Comparison of ENCODE assay signal across 1 cellular context in the genomic region with DNA sequence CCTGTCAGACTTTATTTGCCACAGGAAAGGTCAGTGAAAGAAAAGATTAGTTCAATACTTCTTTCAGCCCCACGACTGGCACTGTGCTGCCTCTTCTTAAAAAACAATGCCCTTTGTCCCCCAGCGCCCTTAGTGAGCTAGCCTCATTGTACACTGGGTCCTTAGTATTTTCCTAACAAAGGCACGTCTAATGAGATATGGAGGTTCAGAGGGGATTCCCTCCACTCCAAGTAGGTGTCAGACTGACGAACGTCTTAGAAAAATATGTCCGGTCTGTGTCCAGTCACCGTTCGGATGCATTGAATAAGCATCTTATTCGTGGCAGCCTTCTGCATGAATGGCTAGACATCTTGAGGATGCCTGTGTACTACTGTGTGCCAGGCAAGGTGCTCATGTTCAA.
TF ChIP-seq lines count a peak whose summit lies in the region.

No MANE protein-coding gene starts in this region.

TF ChIP-seq in GM12878, 131 proteins besides CTCF, POLR2A, EP300 and RAD21 (continued from another document):
- no peak for TF ChIP-seq STAT3 (IDR thresholded peaks at IDR 0.05; ENCODE audit: low read depth, low read length)
- no peak for TF ChIP-seq MEF2B (IDR thresholded peaks at IDR 0.05; ENCODE audit: partially characterized antibody, poor library complexity, severe bottlenecking)
- TF ChIP-seq SRF (IDR thresholded peaks at IDR 0.05; ENCODE audit: low read depth in 2 of 2, low read length in 2 of 2): no peak
- no peak for TF ChIP-seq BACH1 (IDR thresholded peaks at IDR 0.05; ENCODE audit: borderline replicate concordance)
- no peak for TF ChIP-seq POLR2AphosphoS5 (IDR thresholded peaks at IDR 0.05; ENCODE audit: low read length)
- TF ChIP-seq, protein P1, sequence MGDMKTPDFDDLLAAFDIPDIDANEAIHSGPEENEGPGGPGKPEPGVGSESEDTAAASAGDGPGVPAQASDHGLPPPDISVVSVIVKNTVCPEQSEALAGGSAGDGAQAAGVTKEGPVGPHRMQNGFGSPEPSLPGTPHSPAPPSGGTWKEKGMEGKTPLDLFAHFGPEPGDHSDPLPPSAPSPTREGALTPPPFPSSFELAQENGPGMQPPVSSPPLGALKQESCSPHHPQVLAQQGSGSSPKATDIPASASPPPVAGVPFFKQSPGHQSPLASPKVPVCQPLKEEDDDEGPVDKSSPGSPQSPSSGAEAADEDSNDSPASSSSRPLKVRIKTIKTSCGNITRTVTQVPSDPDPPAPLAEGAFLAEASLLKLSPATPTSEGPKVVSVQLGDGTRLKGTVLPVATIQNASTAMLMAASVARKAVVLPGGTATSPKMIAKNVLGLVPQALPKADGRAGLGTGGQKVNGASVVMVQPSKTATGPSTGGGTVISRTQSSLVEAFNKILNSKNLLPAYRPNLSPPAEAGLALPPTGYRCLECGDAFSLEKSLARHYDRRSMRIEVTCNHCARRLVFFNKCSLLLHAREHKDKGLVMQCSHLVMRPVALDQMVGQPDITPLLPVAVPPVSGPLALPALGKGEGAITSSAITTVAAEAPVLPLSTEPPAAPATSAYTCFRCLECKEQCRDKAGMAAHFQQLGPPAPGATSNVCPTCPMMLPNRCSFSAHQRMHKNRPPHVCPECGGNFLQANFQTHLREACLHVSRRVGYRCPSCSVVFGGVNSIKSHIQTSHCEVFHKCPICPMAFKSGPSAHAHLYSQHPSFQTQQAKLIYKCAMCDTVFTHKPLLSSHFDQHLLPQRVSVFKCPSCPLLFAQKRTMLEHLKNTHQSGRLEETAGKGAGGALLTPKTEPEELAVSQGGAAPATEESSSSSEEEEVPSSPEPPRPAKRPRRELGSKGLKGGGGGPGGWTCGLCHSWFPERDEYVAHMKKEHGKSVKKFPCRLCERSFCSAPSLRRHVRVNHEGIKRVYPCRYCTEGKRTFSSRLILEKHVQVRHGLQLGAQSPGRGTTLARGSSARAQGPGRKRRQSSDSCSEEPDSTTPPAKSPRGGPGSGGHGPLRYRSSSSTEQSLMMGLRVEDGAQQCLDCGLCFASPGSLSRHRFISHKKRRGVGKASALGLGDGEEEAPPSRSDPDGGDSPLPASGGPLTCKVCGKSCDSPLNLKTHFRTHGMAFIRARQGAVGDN (IDR thresholded peaks at IDR 0.05): no peak
- no peak for TF ChIP-seq ZSCAN29 (IDR thresholded peaks at IDR 0.05)
- TF ChIP-seq BMI1 (IDR thresholded peaks at IDR 0.05; ENCODE audit: borderline replicate concordance): no peak
- TF ChIP-seq, protein P2, sequence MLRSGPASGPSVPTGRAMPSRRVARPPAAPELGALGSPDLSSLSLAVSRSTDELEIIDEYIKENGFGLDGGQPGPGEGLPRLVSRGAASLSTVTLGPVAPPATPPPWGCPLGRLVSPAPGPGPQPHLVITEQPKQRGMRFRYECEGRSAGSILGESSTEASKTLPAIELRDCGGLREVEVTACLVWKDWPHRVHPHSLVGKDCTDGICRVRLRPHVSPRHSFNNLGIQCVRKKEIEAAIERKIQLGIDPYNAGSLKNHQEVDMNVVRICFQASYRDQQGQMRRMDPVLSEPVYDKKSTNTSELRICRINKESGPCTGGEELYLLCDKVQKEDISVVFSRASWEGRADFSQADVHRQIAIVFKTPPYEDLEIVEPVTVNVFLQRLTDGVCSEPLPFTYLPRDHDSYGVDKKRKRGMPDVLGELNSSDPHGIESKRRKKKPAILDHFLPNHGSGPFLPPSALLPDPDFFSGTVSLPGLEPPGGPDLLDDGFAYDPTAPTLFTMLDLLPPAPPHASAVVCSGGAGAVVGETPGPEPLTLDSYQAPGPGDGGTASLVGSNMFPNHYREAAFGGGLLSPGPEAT (IDR thresholded peaks at IDR 0.05; ENCODE audit: low read depth): no peak
